ENCODE assay signal across 1 cellular context in genomic region chr7:140645166-140645565, GRCh38.
TF ChIP-seq lines count a peak whose summit lies in the region.

No MANE protein-coding gene starts in this region.

TF ChIP-seq in Ishikawa, 13 proteins besides CTCF, POLR2A, EP300 and RAD21 (continued from another document):
- TF ChIP-seq REST (IDR thresholded peaks at IDR 0.05; ENCODE audit: low read depth) (no peak), CREB1 (IDR thresholded peaks at IDR 0.05; ENCODE audit: low read depth) (no peak), FOXM1 (IDR thresholded peaks at IDR 0.05; ENCODE audit: borderline replicate concordance, low read depth) (no peak), TAF1 (IDR thresholded peaks at IDR 0.05; ENCODE audit: low read depth) (no peak), YY1 (IDR thresholded peaks at IDR 0.05; ENCODE audit: low read depth) (no peak)
